In the genomic region with DNA sequence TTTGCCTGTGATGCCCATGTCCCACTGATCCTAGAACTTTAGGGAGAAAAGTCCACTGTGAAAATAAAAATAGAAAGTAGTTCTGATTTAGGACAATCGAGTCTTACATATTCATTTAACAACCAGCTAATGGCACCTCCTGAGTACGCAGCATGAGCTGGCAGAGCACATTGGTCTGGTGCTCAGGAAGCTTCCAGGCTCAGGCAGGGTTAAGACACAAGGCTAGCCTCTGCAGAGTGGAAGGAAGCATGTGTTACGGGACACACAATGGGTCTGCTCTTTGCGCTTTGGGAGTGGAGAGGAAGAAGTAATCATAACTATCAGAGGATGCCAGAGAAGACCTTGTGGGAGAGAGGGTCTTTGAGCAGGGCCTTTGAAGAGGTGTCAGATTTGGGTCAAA, we compare ENCODE assay signal across 22 cellular contexts. TPM values are rescaled to one million over a fixed set of nuclear protein-coding genes. Genes with fewer than 3 reads are reported as not detected.
A peak's percentile ranks its signal among the peaks of the same experiment; 100 is the strongest.
DNase-seq lines count a peak whose midpoint lies in the region; ATAC-seq and TF ChIP-seq lines count a peak whose summit lies in the region.
"Had no signal": no experiment of that assay in that cellular context is flagged by ENCODE, and none has a peak within 500 bp of the region (broad histone marks: within the 10 kb centered on the region; RNA-seq: fewer than 3 reads in every experiment).

No MANE protein-coding gene starts in this region.

- H3K4me1 Mint-ChIP-seq in effector memory CD8-positive, alpha-beta T cell (ENCODE audit: low read depth in 2 of 2) = no peaks in the 10 kb centered on the region

- no peak overlapping the region for H3K27ac Mint-ChIP-seq in effector memory CD8-positive, alpha-beta T cell
- H3K27ac Mint-ChIP-seq: CD4-positive, alpha-beta T cell had no signal

- H3K4me1 ChIP-seq in mammary epithelial cell (ENCODE audit: insufficient read depth, low read length) = peaks cover 3% of the 10 kb centered on the region
- H3K4me1 ChIP-seq: Caco-2 had no signal

- CTCF ChIA-PET in mammary epithelial cell (lab: Charles Lee; ENCODE audit: low non-redundant PET) = no interaction called here

- BruUV-seq in mammary epithelial cell (replicated peaks; lab: Mats Ljungman, UMichigan) = no TSS peak

- no peaks in the 10 kb centered on the region for H3K27me3 ChIP-seq in WERI-Rb-1 (ENCODE audit: insufficient read depth, low read depth, severe bottlenecking)
- H3K27me3 ChIP-seq in mammary epithelial cell (ENCODE audit: insufficient read depth, low read length) = no peaks in the 10 kb centered on the region
- H3K27me3 ChIP-seq: BLaER1, Peyer's patch had no signal

- H3K4me2 ChIP-seq in mammary epithelial cell (ENCODE audit: insufficient read depth, low read depth, low read length) = no peak overlapping the region
- H3K4me2 ChIP-seq: BLaER1, KMS-11 had no signal

- H3K36me3 ChIP-seq in WERI-Rb-1 (no peaks in the 10 kb centered on the region), mammary epithelial cell (ENCODE audit: insufficient read depth, low read length) (no peaks in the 10 kb centered on the region)
- H3K36me3 ChIP-seq: BLaER1, Peyer's patch had no signal

- DNase-seq in NCI-H82 (lab: John Stamatoyannopoulos, UW) (peak; percentile 45), NCI-H82 treated with DMSO at 0.1 percent for 48 hours (lab: John Stamatoyannopoulos, UW; ENCODE audit: unreplicated experiment) (no peak), WERI-Rb-1 (no peak), left lobe of liver (ENCODE audit: low spot score) (no peak), posterior vena cava (ENCODE audit: low spot score) (peak; percentile 12), mammary epithelial cell (no peak)
- no peak for DNase-seq in effector memory CD8-positive, alpha-beta T cell
- DNase-seq in effector CD8-positive, alpha-beta T cell (lab: John Stamatoyannopoulos, UW) = no peak
- DNase-seq: ACHN; Caco-2; CD4-positive, alpha-beta T cell; DND-41; IMR-90; NCI-H1436 treated with DMSO at 0.1 percent for 48 hours; NCI-H1930; Peyer's patch had no signal

- in situ Hi-C loops in mammary epithelial cell (cut with MboI; ENCODE audit: low sequenced_read_pairs in 2 of 2) = no loop called here

- H2AFZ ChIP-seq in mammary epithelial cell (ENCODE audit: low read depth, low read length) = no peak overlapping the region

- H3K9me3 ChIP-seq in WERI-Rb-1 (ENCODE audit: severe bottlenecking) (no peaks in the 10 kb centered on the region), mammary epithelial cell (replicated peaks; ENCODE audit: insufficient read depth, low read length) (no peaks in the 10 kb centered on the region)
- H3K9me3 ChIP-seq: BLaER1, Caco-2, Peyer's patch had no signal

- peaks cover 29 to 45% of the 10 kb centered on the region in 2 donors for H3K27me3 Mint-ChIP-seq in effector memory CD8-positive, alpha-beta T cell

- peak; percentile 31 for ATAC-seq in left lobe of liver
- ATAC-seq in effector memory CD8-positive, alpha-beta T cell (replicated peaks) = no peak

- H3K4me3 ChIP-seq in WERI-Rb-1 (ENCODE audit: low read depth, low read length) (no peak overlapping the region), mammary epithelial cell (replicated peaks in 1 of 3; ENCODE audit: insufficient read depth in 1 of 3, low read depth in 2 of 3, low read length in 3 of 3) (no peak overlapping the region)
- H3K4me3 ChIP-seq: BLaER1, Peyer's patch had no signal

- H3K9me3 Mint-ChIP-seq in effector memory CD8-positive, alpha-beta T cell = no peaks in the 10 kb centered on the region
- H3K9me3 Mint-ChIP-seq: CD4-positive, alpha-beta T cell had no signal

- intact Hi-C loops in posterior vena cava (cut with DNase I) = no loop called here
- intact Hi-C loops in mammary epithelial cell (cut with micrococcal nuclease) = no loop called here

- no peaks in the 10 kb centered on the region for H4K20me1 ChIP-seq in mammary epithelial cell (ENCODE audit: insufficient read depth, low read length)
- H4K20me1 ChIP-seq: BLaER1 had no signal

- H3K36me3 Mint-ChIP-seq in effector memory CD8-positive, alpha-beta T cell (ENCODE audit: insufficient read depth) = no peaks in the 10 kb centered on the region

- H3K79me2 ChIP-seq in mammary epithelial cell (ENCODE audit: insufficient read depth, low read length) = no peaks in the 10 kb centered on the region

- TF ChIP-seq CTCF in WERI-Rb-1 (IDR thresholded peaks at IDR 0.05; ENCODE audit: low read depth, low read length) = no peak
- TF ChIP-seq CTCF in mammary epithelial cell (conservative IDR thresholded peaks at IDR 0.05 in 1 of 2, IDR thresholded peaks at IDR 0.05 in 1 of 2; ENCODE audit: extremely low read depth in 1 of 2, insufficient read depth in 1 of 2, low read depth in 1 of 2, low read length in 2 of 2) = no peak

- dilution Hi-C loops in mammary epithelial cell (cut with HindIII; ENCODE audit: low sequenced_read_pairs) = loop anchor here (5.0 kb wide), 1 partner anchor 161 kb away; no protein-coding TSS in a partner anchor

- H3K9ac ChIP-seq in mammary epithelial cell (ENCODE audit: insufficient read depth, low read length) = no peak overlapping the region
- H3K9ac ChIP-seq: BLaER1, KMS-11 had no signal

- H3K4me3 Mint-ChIP-seq in effector memory CD8-positive, alpha-beta T cell = no peak overlapping the region
- H3K4me3 Mint-ChIP-seq: CD4-positive, alpha-beta T cell had no signal

- H3K27ac ChIP-seq in WERI-Rb-1 (peak overlapping the region; percentile 97), mammary epithelial cell (ENCODE audit: insufficient read depth, low read depth, low read length) (no peak overlapping the region)
- H3K27ac ChIP-seq: 22Rv1, BLaER1, KMS-11, Peyer's patch had no signal

- 95% methylated on average over 4 of the region's 4 CpGs for WGBS in mammary epithelial cell (ENCODE audit: low coverage, missing lambda C conversion rate)

RNA-seq across cellular contexts. Expression of a gene that starts 4.2 kb away (rescaled TPM):
- total RNA-seq in left lobe of liver (not detected), posterior vena cava (under 1 TPM in 1 of 2 donors, not detected in 1; 0.83 TPM), mammary epithelial cell (not detected)
- not detected for polyA plus RNA-seq in mammary epithelial cell
- not detected for polyA minus RNA-seq in mammary epithelial cell
- total RNA-seq: Caco-2; CD4-positive, alpha-beta T cell; H4; IMR-90; NCI-H460; OCI-LY7; Peyer's patch had no signal
- polyA plus RNA-seq: IMR-90 had no signal

RNA-seq across cellular contexts. Expression of a gene that starts 39.3 kb away (rescaled TPM):
- total RNA-seq in left lobe of liver (1.7 TPM), posterior vena cava (1 to 10 TPM; 1.1 to 1.5 TPM), mammary epithelial cell (10 to 100 TPM; 11.8 TPM)
- polyA plus RNA-seq in mammary epithelial cell = 3.1 TPM
- 3.3 TPM for polyA minus RNA-seq in mammary epithelial cell

Comparison
In these comparisons a context has a peak if more than half of its experiments do, and no peak if none do; other contexts are left out.
1. DNase-seq: peak in NCI-H82 (single experiment) and posterior vena cava (single experiment); none in NCI-H82 treated with DMSO at 0.1 percent for 48 hours (single experiment), WERI-Rb-1 (single experiment), left lobe of liver (single experiment), mammary epithelial cell (single experiment), effector memory CD8-positive, alpha-beta T cell (0 of 3) and effector CD8-positive, alpha-beta T cell (single experiment).